Comparison of ENCODE assay signal across 17 cellular contexts in the genomic region with DNA sequence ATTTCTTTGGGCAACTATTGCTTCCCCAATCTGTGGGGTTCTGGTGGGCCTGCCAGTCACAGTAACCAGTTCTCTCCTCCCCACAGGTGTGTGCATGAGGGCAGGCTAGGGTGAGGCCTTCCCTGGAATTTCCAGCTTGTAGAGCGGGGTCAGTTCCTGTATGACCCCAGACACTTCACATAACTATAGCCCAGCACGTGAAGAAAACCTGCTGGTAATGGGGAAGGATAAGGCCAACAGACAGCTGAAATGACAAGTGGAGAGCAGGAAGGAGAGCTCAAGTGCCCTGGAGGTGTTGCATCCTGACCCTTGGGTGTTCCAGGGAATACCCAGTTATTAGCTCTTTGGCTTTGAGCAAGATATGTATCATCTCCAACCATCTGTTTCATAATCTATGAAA.
DNase-seq lines count a peak whose midpoint lies in the region; ATAC-seq lines count a peak whose summit lies in the region.
"Had no signal": no experiment of that assay in that cellular context is flagged by ENCODE, and none has a peak within 500 bp of the region (broad histone marks: within the 10 kb centered on the region; RNA-seq: fewer than 3 reads in every experiment).

No MANE protein-coding gene starts in this region.

- peaks cover 11% of the 10 kb centered on the region for H3K4me1 Mint-ChIP-seq in activated CD4-positive, alpha-beta memory T cell treated with anti-CD3 and anti-CD28 coated beads for 36 hours (ENCODE audit: low read depth)
- H3K4me1 Mint-ChIP-seq in immature natural killer cell = peaks cover 0 to 4% of the 10 kb centered on the region in 2 donors
- peaks cover 15% of the 10 kb centered on the region for H3K4me1 Mint-ChIP-seq in stimulated activated naive CD8-positive, alpha-beta T cell treated with anti-CD3 and anti-CD28 coated beads, Interleukin-15, amount 100 ng/mL, for 72 hours
- H3K4me1 Mint-ChIP-seq: CD14-positive monocyte had no signal

- intact Hi-C loops in activated CD4-positive, alpha-beta memory T cell treated with anti-CD3 and anti-CD28 coated beads for 36 hours (cut with micrococcal nuclease) = no loop called here

- H3K4me3 Mint-ChIP-seq in activated CD4-positive, alpha-beta memory T cell treated with anti-CD3 and anti-CD28 coated beads for 36 hours = no peak overlapping the region
- no peak overlapping the region for H3K4me3 Mint-ChIP-seq in immature natural killer cell
- H3K4me3 Mint-ChIP-seq in stimulated activated naive CD8-positive, alpha-beta T cell treated with anti-CD3 and anti-CD28 coated beads, Interleukin-15, amount 100 ng/mL, for 72 hours = no peak overlapping the region
- H3K4me3 Mint-ChIP-seq: CD14-positive monocyte had no signal

- H3K36me3 Mint-ChIP-seq in activated naive CD4-positive, alpha-beta T cell treated with anti-CD3 and anti-CD28 coated beads, Interleukin-2, amount 50 U/mL, for 72 hours = peaks cover 39 to 88% of the 10 kb centered on the region in 2 donors
- H3K36me3 Mint-ChIP-seq in activated CD4-positive, alpha-beta memory T cell treated with anti-CD3 and anti-CD28 coated beads for 36 hours = peaks cover 72% of the 10 kb centered on the region
- peaks cover 34 to 49% (median 37%) of the 10 kb centered on the region in 3 donors for H3K36me3 Mint-ChIP-seq in immature natural killer cell

- CTCF ChIA-PET in activated CD4-positive, alpha-beta memory T cell treated with anti-CD3 and anti-CD28 coated beads for 36 hours (lab: Charles Lee) = interaction anchor here (1.1 to 1.4 kb wide), 3 partner anchors 10 to 24 kb away, joined by 3 read pairs; no protein-coding TSS in a partner anchor

- no peak for DNase-seq in activated naive CD4-positive, alpha-beta T cell treated with anti-CD3 and anti-CD28 coated beads, Interleukin-2, amount 50 U/mL, for 72 hours (ENCODE audit: low spot score in 2 of 2)
- DNase-seq in activated naive CD4-positive, alpha-beta T cell treated with Interleukin-2 at 50 U/mL for 16 hours = no peak
- no peak for DNase-seq in activated CD4-positive, alpha-beta memory T cell treated with anti-CD3 and anti-CD28 coated beads for 36 hours
- DNase-seq in immature natural killer cell (no peak), NCI-H2107 (lab: John Stamatoyannopoulos, UW) (no peak), NCI-H226 (no peak), COR-L47 (lab: John Stamatoyannopoulos, UW) (no peak)
- no peak for DNase-seq in stimulated activated naive CD8-positive, alpha-beta T cell treated with anti-CD3 and anti-CD28 coated beads, Interleukin-15, amount 100 ng/mL, for 72 hours
- DNase-seq: activated CD8-positive, alpha-beta memory T cell treated with anti-CD3 and anti-CD28 coated beads for 24 hours; adrenal gland; GF-D8; MG63; NCI-H1436 treated with DMSO at 0.1 percent for 48 hours; NCI-H524 treated with DMSO at 0.1 percent for 48 hours; stimulated activated CD4-positive, alpha-beta T cell treated with anti-CD3 and anti-CD28 coated beads, Interleukin-4, amount 100 ng/mL, for 24 hours; WERI-Rb-1 had no signal

- peak in 1 of 2 donors; percentile 19 for ATAC-seq in activated naive CD4-positive, alpha-beta T cell treated with anti-CD3 and anti-CD28 coated beads, Interleukin-2, amount 50 U/mL, for 72 hours
- peak; percentile 20 for ATAC-seq in stimulated activated naive CD8-positive, alpha-beta T cell treated with anti-CD3 and anti-CD28 coated beads, Interleukin-15, amount 100 ng/mL, for 72 hours

- peaks cover 6 to 13% of the 10 kb centered on the region in 2 donors for H3K9me3 Mint-ChIP-seq in activated naive CD4-positive, alpha-beta T cell treated with anti-CD3 and anti-CD28 coated beads, Interleukin-2, amount 50 U/mL, for 72 hours
- H3K9me3 Mint-ChIP-seq in activated CD4-positive, alpha-beta memory T cell treated with anti-CD3 and anti-CD28 coated beads for 36 hours = peaks cover 16% of the 10 kb centered on the region
- peaks cover 0 to 5% (median 4%) of the 10 kb centered on the region in 6 donors for H3K9me3 Mint-ChIP-seq in immature natural killer cell
- peaks cover 12 to 20% of the 10 kb centered on the region in 2 donors for H3K9me3 Mint-ChIP-seq in stimulated activated naive CD8-positive, alpha-beta T cell treated with anti-CD3 and anti-CD28 coated beads, Interleukin-15, amount 100 ng/mL, for 72 hours

- no peaks in the 10 kb centered on the region for H3K27me3 Mint-ChIP-seq in activated CD4-positive, alpha-beta memory T cell treated with anti-CD3 and anti-CD28 coated beads for 36 hours
- H3K27me3 Mint-ChIP-seq in immature natural killer cell (ENCODE audit: low read depth in 3 of 3) = peaks cover 1 to 24% (median 6%) of the 10 kb centered on the region in 3 donors
- no peaks in the 10 kb centered on the region for H3K27me3 Mint-ChIP-seq in stimulated activated naive CD8-positive, alpha-beta T cell treated with anti-CD3 and anti-CD28 coated beads, Interleukin-15, amount 100 ng/mL, for 72 hours

- POLR2A ChIA-PET in activated CD4-positive, alpha-beta memory T cell treated with anti-CD3 and anti-CD28 coated beads for 36 hours (lab: Charles Lee) = no interaction called here

- H3K27ac Mint-ChIP-seq in activated naive CD4-positive, alpha-beta T cell treated with anti-CD3 and anti-CD28 coated beads, Interleukin-2, amount 50 U/mL, for 72 hours = peak overlapping the region; percentile 62 to 81
- H3K27ac Mint-ChIP-seq in activated CD4-positive, alpha-beta memory T cell treated with anti-CD3 and anti-CD28 coated beads for 36 hours = peak overlapping the region; percentile 55
- peak overlapping the region in 4 of 6 donors; percentile 34 to 72 (median 62) for H3K27ac Mint-ChIP-seq in immature natural killer cell
- H3K27ac Mint-ChIP-seq in stimulated activated naive CD8-positive, alpha-beta T cell treated with anti-CD3 and anti-CD28 coated beads, Interleukin-15, amount 100 ng/mL, for 72 hours = peak overlapping the region; percentile 52 to 60
